31 cellular contexts compared by ENCODE assay signal in genomic region chr10:83078160-83078559, GRCh38.
DNase-seq lines count a peak whose midpoint lies in the region; ATAC-seq, FAIRE-seq and TF ChIP-seq lines count a peak whose summit lies in the region.
"Had no signal": no experiment of that assay in that cellular context is flagged by ENCODE, and none has a peak within 500 bp of the region (broad histone marks: within the 10 kb centered on the region; RNA-seq: fewer than 3 reads in every experiment).

No MANE protein-coding gene starts in this region.

- dilution Hi-C loops in endothelial cell of umbilical vein (cut with MboI; ENCODE audit: extremely low pct_ligation_motif_present, low sequenced_read_pairs): no loop called here

- H3F3A ChIP-seq in neural progenitor cell (ENCODE audit: low read depth): peaks cover 5% of the 10 kb centered on the region

- peak overlapping the region; percentile 62 for H3K4me2 ChIP-seq in endothelial cell of umbilical vein (ENCODE audit: insufficient read depth, low read length)
- peak overlapping the region; percentile 16 for H3K4me2 ChIP-seq in neural progenitor cell

- H3K4me1 ChIP-seq in HUES48 (ENCODE audit: control insufficient read depth, insufficient read depth, low read length) (peaks cover 24% of the 10 kb centered on the region), endothelial cell of umbilical vein (ENCODE audit: control insufficient read depth, extremely low read depth, insufficient read depth, low read length) (peaks cover 14% of the 10 kb centered on the region), neural progenitor cell (peaks cover 10% of the 10 kb centered on the region)
- H3K4me1 ChIP-seq: body of pancreas, right atrium auricular region had no signal

- no peak overlapping the region for H3K27ac Mint-ChIP-seq in neural progenitor cell
- no peak overlapping the region for H3K27ac Mint-ChIP-seq in activated naive CD8-positive, alpha-beta T cell treated with anti-CD3 and anti-CD28 coated beads, Interleukin-2, amount 50 U/mL, for 24 hours
- H3K27ac Mint-ChIP-seq: activated B cell treated with CpG ODN at 0.5 μM for 24 hours; activated CD8-positive, alpha-beta memory T cell treated with anti-CD3 and anti-CD28 coated beads, Interleukin-2, amount 10 ng/mL, durations not matched to agents 7 days and 5 days; HFFc6; mesothelial cell of epicardium; stimulated activated naive B cell treated with anti-CD40 and anti-IgM and Interleukin-4, amounts not matched to agents 10 μg/mL and 1 μg/mL and 100 μg/mL, for 72 hours; T-cell had no signal

- H3K4me3 Mint-ChIP-seq in neural progenitor cell: no peak overlapping the region
- H3K4me3 Mint-ChIP-seq in activated naive CD8-positive, alpha-beta T cell treated with anti-CD3 and anti-CD28 coated beads, Interleukin-2, amount 50 U/mL, for 24 hours: no peak overlapping the region
- H3K4me3 Mint-ChIP-seq: activated B cell treated with CpG ODN at 0.5 μM for 24 hours; activated CD8-positive, alpha-beta memory T cell treated with anti-CD3 and anti-CD28 coated beads, Interleukin-2, amount 10 ng/mL, durations not matched to agents 7 days and 5 days; HFFc6; mesothelial cell of epicardium; stimulated activated naive B cell treated with anti-CD40 and anti-IgM and Interleukin-4, amounts not matched to agents 10 μg/mL and 1 μg/mL and 100 μg/mL, for 72 hours; T-cell had no signal

- BruUV-seq in endothelial cell of umbilical vein (replicated peaks; lab: Mats Ljungman, UMichigan): no TSS peak

- no peak for TF ChIP-seq CTCF in endothelial cell of umbilical vein (IDR thresholded peaks at IDR 0.05; ENCODE audit: extremely low read depth in 1 of 2, insufficient read depth in 1 of 2, low read depth in 1 of 2, low read length in 2 of 2)
- TF ChIP-seq CTCF in neural progenitor cell (IDR thresholded peaks at IDR 0.05): no peak

- peaks cover 2% of the 10 kb centered on the region for H3K27me3 Mint-ChIP-seq in neural progenitor cell (ENCODE audit: insufficient read depth, low read depth)
- no peaks in the 10 kb centered on the region for H3K27me3 Mint-ChIP-seq in activated naive CD8-positive, alpha-beta T cell treated with anti-CD3 and anti-CD28 coated beads, Interleukin-2, amount 50 U/mL, for 24 hours
- H3K27me3 Mint-ChIP-seq: activated B cell treated with CpG ODN at 0.5 μM for 24 hours; activated CD8-positive, alpha-beta memory T cell treated with anti-CD3 and anti-CD28 coated beads, Interleukin-2, amount 10 ng/mL, durations not matched to agents 7 days and 5 days; stimulated activated naive B cell treated with anti-CD40 and anti-IgM and Interleukin-4, amounts not matched to agents 10 μg/mL and 1 μg/mL and 100 μg/mL, for 72 hours; T-cell had no signal

- H3K36me3 Mint-ChIP-seq in neural progenitor cell: no peaks in the 10 kb centered on the region
- H3K36me3 Mint-ChIP-seq in activated naive CD8-positive, alpha-beta T cell treated with anti-CD3 and anti-CD28 coated beads, Interleukin-2, amount 50 U/mL, for 24 hours (ENCODE audit: low read depth): no peaks in the 10 kb centered on the region
- H3K36me3 Mint-ChIP-seq: activated CD8-positive, alpha-beta memory T cell treated with anti-CD3 and anti-CD28 coated beads, Interleukin-2, amount 10 ng/mL, durations not matched to agents 7 days and 5 days; mesothelial cell of epicardium; stimulated activated naive B cell treated with anti-CD40 and anti-IgM and Interleukin-4, amounts not matched to agents 10 μg/mL and 1 μg/mL and 100 μg/mL, for 72 hours; T-cell had no signal

- no peaks in the 10 kb centered on the region for H3K27me3 ChIP-seq in HUES48 (ENCODE audit: control insufficient read depth, insufficient read depth, low read length)
- H3K27me3 ChIP-seq in endothelial cell of umbilical vein (ENCODE audit: control insufficient read depth in 2 of 2, insufficient read depth in 2 of 2, low read length in 2 of 2): no peaks in the 10 kb centered on the region
- no peaks in the 10 kb centered on the region for H3K27me3 ChIP-seq in neural progenitor cell
- H3K27me3 ChIP-seq: body of pancreas, right atrium auricular region had no signal

- ATAC-seq in activated naive CD8-positive, alpha-beta T cell treated with anti-CD3 and anti-CD28 coated beads, Interleukin-2, amount 50 U/mL, for 24 hours: no peak
- no peak for ATAC-seq in HG03457 (IDR thresholded peaks at IDR 0.05; ENCODE audit: unreplicated experiment)
- ATAC-seq: activated CD8-positive, alpha-beta memory T cell treated with anti-CD3 and anti-CD28 coated beads, Interleukin-2, amount 10 ng/mL, durations not matched to agents 7 days and 5 days; body of pancreas; stimulated activated naive B cell treated with anti-CD40 and anti-IgM and Interleukin-4, amounts not matched to agents 10 μg/mL and 1 μg/mL and 100 μg/mL, for 72 hours; T-cell had no signal

- intact Hi-C loops in endothelial cell of umbilical vein (cut with micrococcal nuclease): no loop called here

- H3K4me3 ChIP-seq in HUES48 (ENCODE audit: low read depth, low read length): peak overlapping the region; percentile 27; the same call in 1 of the 2 replicates
- no peak overlapping the region for H3K4me3 ChIP-seq in endothelial cell of umbilical vein (replicated peaks in 1 of 3; ENCODE audit: insufficient read depth in 1 of 3, low read depth in 1 of 3, low read length in 3 of 3)
- no peak overlapping the region for H3K4me3 ChIP-seq in neural progenitor cell
- H3K4me3 ChIP-seq: body of pancreas, right atrium auricular region had no signal

- H3K9ac ChIP-seq in HUES48 (ENCODE audit: low read depth, low read length) (peak overlapping the region; percentile 49; the same call in 1 of the 2 replicates), endothelial cell of umbilical vein (replicated peaks; ENCODE audit: extremely low read depth, insufficient read depth, low read length) (no peak overlapping the region), neural progenitor cell (no peak overlapping the region)

- H3K9me3 ChIP-seq in HUES48 (ENCODE audit: control insufficient read depth, insufficient read depth, low read length) (peaks cover 5% of the 10 kb centered on the region), endothelial cell of umbilical vein (replicated peaks; ENCODE audit: control insufficient read depth, insufficient read depth, low read length) (no peaks in the 10 kb centered on the region), neural progenitor cell (ENCODE audit: low read depth) (no peaks in the 10 kb centered on the region)
- H3K9me3 ChIP-seq: body of pancreas, right atrium auricular region had no signal

- H4K20me1 ChIP-seq in endothelial cell of umbilical vein (replicated peaks; ENCODE audit: control insufficient read depth, extremely low read depth, insufficient read depth, low read length) (no peaks in the 10 kb centered on the region), neural progenitor cell (ENCODE audit: low read depth) (no peaks in the 10 kb centered on the region)

- peak; percentile 74 for DNase-seq in RPMI7951 (ENCODE audit: low read depth)
- peak; percentile 80 for DNase-seq in endothelial cell of umbilical vein (ENCODE audit: low read depth, low spot score)
- peak; percentile 4 for DNase-seq in neural progenitor cell (ENCODE audit: low spot score)
- DNase-seq in activated naive CD8-positive, alpha-beta T cell treated with anti-CD3 and anti-CD28 coated beads, Interleukin-2, amount 50 U/mL, for 24 hours: no peak
- DNase-seq in hippocampal formation (lab: John Stamatoyannopoulos, UW): no peak
- DNase-seq: activated B cell treated with CpG ODN at 0.5 μM for 24 hours; activated CD8-positive, alpha-beta memory T cell treated with anti-CD3 and anti-CD28 coated beads, Interleukin-2, amount 10 ng/mL, durations not matched to agents 7 days and 5 days; activated T-cell treated with anti-CD3 and anti-CD28 coated beads, Interleukin-2, amount 50 U/mL, for 48 hours; body of pancreas; C1 segment of cervical spinal cord; cerebellar nuclear complex; dermis blood vessel endothelial cell; DMS79; GF-D8; HFFc6; KG1; NCI-H1417 treated with DMSO at 0.1 percent for 48 hours; NCI-H2029 treated with DMSO at 0.1 percent for 48 hours; NCI-H2227 treated with DMSO at 0.1 percent for 48 hours; NCI-H748 treated with DMSO at 0.1 percent for 48 hours; posterior cingulate gyrus; RPMI8226; small intestine; stimulated activated naive B cell treated with anti-CD40 and anti-IgM and Interleukin-4, amounts not matched to agents 10 μg/mL and 1 μg/mL and 100 μg/mL, for 72 hours; substantia nigra; T-cell had no signal

- CTCF ChIA-PET in endothelial cell of umbilical vein (lab: Charles Lee): interaction anchor here (1.2 kb wide), 1 partner anchor 793 kb away, joined by 4 read pairs; no protein-coding TSS in a partner anchor

- H2AFZ ChIP-seq in endothelial cell of umbilical vein (ENCODE audit: low read depth, low read length) (no peak overlapping the region), neural progenitor cell (replicated peaks) (peak overlapping the region; percentile 26)

- H3K79me2 ChIP-seq in endothelial cell of umbilical vein (ENCODE audit: control insufficient read depth, insufficient read depth, low read length) (no peaks in the 10 kb centered on the region), neural progenitor cell (ENCODE audit: low read depth) (no peaks in the 10 kb centered on the region)

- FAIRE-seq in endothelial cell of umbilical vein (lab: Jason Lieb, UNC): peak; percentile 83
- FAIRE-seq: HTR-8/SVneo, small intestine had no signal

- H3K36me3 ChIP-seq in HUES48 (ENCODE audit: control insufficient read depth, insufficient read depth, low read length): no peaks in the 10 kb centered on the region
- no peaks in the 10 kb centered on the region for H3K36me3 ChIP-seq in endothelial cell of umbilical vein (ENCODE audit: control insufficient read depth in 2 of 2, extremely low read depth in 1 of 2, insufficient read depth in 2 of 2, low read length in 2 of 2)
- no peaks in the 10 kb centered on the region for H3K36me3 ChIP-seq in neural progenitor cell
- H3K36me3 ChIP-seq: right atrium auricular region had no signal

- peaks cover 23% of the 10 kb centered on the region for H3K4me1 Mint-ChIP-seq in neural progenitor cell
- H3K4me1 Mint-ChIP-seq in activated naive CD8-positive, alpha-beta T cell treated with anti-CD3 and anti-CD28 coated beads, Interleukin-2, amount 50 U/mL, for 24 hours: no peaks in the 10 kb centered on the region
- H3K4me1 Mint-ChIP-seq: activated B cell treated with CpG ODN at 0.5 μM for 24 hours; activated CD8-positive, alpha-beta memory T cell treated with anti-CD3 and anti-CD28 coated beads, Interleukin-2, amount 10 ng/mL, durations not matched to agents 7 days and 5 days; stimulated activated naive B cell treated with anti-CD40 and anti-IgM and Interleukin-4, amounts not matched to agents 10 μg/mL and 1 μg/mL and 100 μg/mL, for 72 hours; T-cell had no signal

- TF ChIP-seq POLR2A in endothelial cell of umbilical vein (IDR thresholded peaks at IDR 0.05; ENCODE audit: low read depth, low read length): no peak

- no peaks in the 10 kb centered on the region for H3K9me1 ChIP-seq in endothelial cell of umbilical vein (replicated peaks; ENCODE audit: control insufficient read depth, extremely low read depth, insufficient read depth, low read length)

- POLR2A ChIA-PET in endothelial cell of umbilical vein (lab: Charles Lee): no interaction called here

- peak overlapping the region; percentile 94 for H3K27ac ChIP-seq in HUES48 (ENCODE audit: low read depth, low read length)
- H3K27ac ChIP-seq in endothelial cell of umbilical vein (ENCODE audit: insufficient read depth, low read depth, low read length): no peak overlapping the region
- peak overlapping the region; percentile 26 for H3K27ac ChIP-seq in neural progenitor cell
- H3K27ac ChIP-seq: body of pancreas, right atrium auricular region had no signal

- H3K9me3 Mint-ChIP-seq in neural progenitor cell: peaks cover 19% of the 10 kb centered on the region
- peaks cover 5% of the 10 kb centered on the region for H3K9me3 Mint-ChIP-seq in activated naive CD8-positive, alpha-beta T cell treated with anti-CD3 and anti-CD28 coated beads, Interleukin-2, amount 50 U/mL, for 24 hours

Comparison
In these comparisons a context has a peak if more than half of its experiments do, and no peak if none do; other contexts are left out.
1. DNase-seq: peak in RPMI7951 (single experiment), endothelial cell of umbilical vein (single experiment) and neural progenitor cell (single experiment); none in activated naive CD8-positive, alpha-beta T cell treated with anti-CD3 and anti-CD28 coated beads, Interleukin-2, amount 50 U/mL, for 24 hours (single experiment) and hippocampal formation (0 of 2).